In genomic region chrX:40006025-40007017, GRCh38 we compare ENCODE assay signal across 9 cellular contexts.
DNase-seq lines count a peak whose midpoint lies in the region; ATAC-seq and TF ChIP-seq lines count a peak whose summit lies in the region.
"Had no signal": no experiment of that assay in that cellular context is flagged by ENCODE, and none has a peak within 500 bp of the region (broad histone marks: within the 10 kb centered on the region; RNA-seq: fewer than 3 reads in every experiment).

No MANE protein-coding gene starts in this region.

- WGBS in esophagus squamous epithelium, 2 donors, result 30 to 41% methylated on average over 4 to 9 of the region's 68 CpGs
- WGBS in psoas muscle, 3 donors, result 26 to 79% (median 41%) methylated on average over 31 to 67 of the region's 68 CpGs

- H3K27me3 ChIP-seq in esophagus squamous epithelium (peaks cover 0 to 28% (median 8%) of the 10 kb centered on the region in 4 donors), psoas muscle (ENCODE audit: insufficient read depth in 3 of 3, low read length in 2 of 3) (peaks cover 0 to 82% (median 0%) of the 10 kb centered on the region in 3 donors)

- ATAC-seq in psoas muscle, result peak; percentile 66 to 81 (median 77)
- ATAC-seq in HG03135 (IDR thresholded peaks at IDR 0.05; ENCODE audit: unreplicated experiment), result no peak
- ATAC-seq in HG02798 (IDR thresholded peaks at IDR 0.05; ENCODE audit: poor library complexity, unreplicated experiment), result no peak

- H3K27me3 Mint-ChIP-seq in immature natural killer cell (ENCODE audit: low read depth in 3 of 3), result peaks cover 21 to 44% (median 21%) of the 10 kb centered on the region in 3 donors

- H3K4me3 ChIP-seq in esophagus squamous epithelium, result peak overlapping the region in 3 of 4 donors; percentile 27 to 53 (median 34)
- peak overlapping the region; percentile 28 for H3K4me3 ChIP-seq in psoas muscle

- no peak for TF ChIP-seq POLR2A in esophagus squamous epithelium (IDR thresholded peaks at IDR 0.05)

- TF ChIP-seq CTCF in esophagus squamous epithelium (IDR thresholded peaks at IDR 0.05), result no peak
- no peak for TF ChIP-seq CTCF in psoas muscle (IDR thresholded peaks at IDR 0.05)

- H3K36me3 Mint-ChIP-seq in immature natural killer cell, result no peaks in the 10 kb centered on the region

- H3K27ac Mint-ChIP-seq in immature natural killer cell, result no peak overlapping the region

- H3K4me1 ChIP-seq in esophagus squamous epithelium, result peaks cover 12 to 58% (median 18%) of the 10 kb centered on the region in 3 donors
- no peaks in the 10 kb centered on the region for H3K4me1 ChIP-seq in psoas muscle

- H3K9me3 ChIP-seq in esophagus squamous epithelium, result no peaks in the 10 kb centered on the region
- H3K9me3 ChIP-seq in psoas muscle, result no peaks in the 10 kb centered on the region
- H3K9me3 ChIP-seq: gastrocnemius medialis had no signal

- H3K4me1 Mint-ChIP-seq in immature natural killer cell, result peaks cover 0 to 16% of the 10 kb centered on the region in 2 donors

- DNase-seq in ELF-1 (ENCODE audit: low read depth, low spot score) (peak; percentile 91), esophagus squamous epithelium (lab: John Stamatoyannopoulos, UW) (no peak), psoas muscle (peak; percentile 60 to 80), immature natural killer cell (no peak), NCI-H1436 (lab: John Stamatoyannopoulos, UW) (no peak)
- peak; percentile 30 to 36 for DNase-seq in activated CD4-positive, alpha-beta T cell treated with anti-CD3 and anti-CD28 coated beads for 4 hours

- H3K4me3 Mint-ChIP-seq in immature natural killer cell, result no peak overlapping the region

- H3K27ac ChIP-seq in esophagus squamous epithelium (peak overlapping the region in 1 of 4 donors; percentile 22), psoas muscle (no peak overlapping the region)

- intact Hi-C loops in esophagus squamous epithelium (cut with DNase I), result no loop called here
- intact Hi-C loops in psoas muscle (cut with DNase I), result loop anchor here in 1 of 2 donors (5.0 to 10.0 kb wide), 2 partner anchors 166 to 182 kb away; no protein-coding TSS in a partner anchor

- peaks cover 0 to 2% (median 0%) of the 10 kb centered on the region in 6 donors for H3K9me3 Mint-ChIP-seq in immature natural killer cell

- H3K36me3 ChIP-seq in esophagus squamous epithelium (no peaks in the 10 kb centered on the region), psoas muscle (ENCODE audit: insufficient read depth in 1 of 2, low read depth in 1 of 2) (no peaks in the 10 kb centered on the region)
- H3K36me3 ChIP-seq: gastrocnemius medialis had no signal

Comparison
In these comparisons a context has a peak if more than half of its experiments do, and no peak if none do; other contexts are left out.
1. DNase-seq: peak in ELF-1 (single experiment), activated CD4-positive, alpha-beta T cell treated with anti-CD3 and anti-CD28 coated beads for 4 hours (2 of 2) and psoas muscle (2 of 2); none in esophagus squamous epithelium (single experiment), immature natural killer cell (0 of 3) and NCI-H1436 (single experiment).
2. ATAC-seq: peak in psoas muscle (4 of 4); none in HG03135 (single experiment) and HG02798 (single experiment).